In the genomic region with DNA sequence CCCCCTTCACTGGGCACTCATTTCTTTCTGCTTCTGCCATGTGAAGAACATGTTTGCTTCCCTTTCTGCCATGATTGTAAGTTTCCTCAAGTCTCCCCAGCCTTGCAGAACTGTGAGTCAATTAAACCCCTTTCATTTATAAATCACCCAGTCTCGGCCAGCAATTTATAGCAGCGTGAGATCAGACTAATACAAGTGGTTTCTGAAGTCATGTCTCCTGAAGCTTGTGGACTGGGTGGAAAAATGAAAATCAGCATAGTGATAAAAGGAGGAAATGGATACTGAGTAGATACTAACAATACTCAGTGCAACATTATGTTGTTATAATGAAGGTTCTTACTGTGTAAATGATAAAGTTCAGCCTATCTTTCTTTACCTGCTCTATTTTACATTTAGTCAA, we compare ENCODE assay signal across 30 cellular contexts. TPM values are rescaled to one million over a fixed set of nuclear protein-coding genes. Genes with fewer than 3 reads are reported as not detected.
DNase-seq lines count a peak whose midpoint lies in the region; ATAC-seq and TF ChIP-seq lines count a peak whose summit lies in the region.
"Had no signal": no experiment of that assay in that cellular context is flagged by ENCODE, and none has a peak within 500 bp of the region (broad histone marks: within the 10 kb centered on the region; RNA-seq: fewer than 3 reads in every experiment).

No MANE protein-coding gene starts in this region.

- intact Hi-C loops in CD8-positive, alpha-beta T cell (cut with DNase I, micrococcal nuclease), result no loop called here
- intact Hi-C loops in psoas muscle (cut with DNase I), result loop anchor here in 1 of 2 donors (10.0 kb wide), 1 partner anchor 1137 kb away; no protein-coding TSS in a partner anchor

- no peak overlapping the region for H3K4me3 ChIP-seq in CD8-positive, alpha-beta T cell (ENCODE audit: low read depth, low read length)
- no peak overlapping the region for H3K4me3 ChIP-seq in psoas muscle
- H3K4me3 ChIP-seq: body of pancreas, esophagus squamous epithelium, heart right ventricle, lower lobe of right lung, MG63, prostate gland, upper lobe of left lung had no signal

- H3K9me3 ChIP-seq in CD8-positive, alpha-beta T cell (ENCODE audit: low read length), result no peaks in the 10 kb centered on the region
- H3K9me3 ChIP-seq in psoas muscle, result no peaks in the 10 kb centered on the region
- H3K9me3 ChIP-seq: body of pancreas, esophagus squamous epithelium, heart right ventricle, lower lobe of right lung, MG63, prostate gland, upper lobe of left lung had no signal

- H3K27me3 Mint-ChIP-seq in CD8-positive, alpha-beta T cell (ENCODE audit: low read depth), result no peaks in the 10 kb centered on the region
- no peaks in the 10 kb centered on the region for H3K27me3 Mint-ChIP-seq in activated T-helper 17 cell treated with anti-CD3 and anti-CD28 coated beads, Interleukin-2, amount 50 U/mL, for 72 hours
- H3K27me3 Mint-ChIP-seq: naive thymus-derived CD8-positive, alpha-beta T cell had no signal

- no peaks in the 10 kb centered on the region for H3K4me1 ChIP-seq in CD8-positive, alpha-beta T cell (ENCODE audit: insufficient read depth, low read length)
- peaks cover 82% of the 10 kb centered on the region for H3K4me1 ChIP-seq in psoas muscle
- H3K4me1 ChIP-seq: foreskin keratinocyte, prostate gland had no signal

- TF ChIP-seq CTCF in CD8-positive, alpha-beta T cell (IDR thresholded peaks at IDR 0.05), result no peak
- no peak for TF ChIP-seq CTCF in psoas muscle (IDR thresholded peaks at IDR 0.05)

- H3K9me3 Mint-ChIP-seq in CD8-positive, alpha-beta T cell, result no peaks in the 10 kb centered on the region
- no peaks in the 10 kb centered on the region for H3K9me3 Mint-ChIP-seq in activated T-helper 17 cell treated with anti-CD3 and anti-CD28 coated beads, Interleukin-2, amount 50 U/mL, for 72 hours
- H3K9me3 Mint-ChIP-seq: naive thymus-derived CD8-positive, alpha-beta T cell had no signal

- peaks cover 6% of the 10 kb centered on the region for H3K36me3 ChIP-seq in CD8-positive, alpha-beta T cell (ENCODE audit: insufficient read depth, low read length)
- H3K36me3 ChIP-seq in psoas muscle (ENCODE audit: insufficient read depth in 1 of 2, low read depth in 1 of 2), result peaks cover 0 to 6% of the 10 kb centered on the region in 2 donors
- H3K36me3 ChIP-seq: prostate gland had no signal

- no peaks in the 10 kb centered on the region for H3K27me3 ChIP-seq in CD8-positive, alpha-beta T cell (ENCODE audit: insufficient read depth, low read length)
- H3K27me3 ChIP-seq in psoas muscle (ENCODE audit: insufficient read depth in 3 of 3, low read length in 2 of 3), result no peaks in the 10 kb centered on the region
- H3K27me3 ChIP-seq: body of pancreas, esophagus squamous epithelium, foreskin keratinocyte, heart right ventricle, MG63, upper lobe of left lung had no signal

- no peak for DNase-seq in CD8-positive, alpha-beta T cell
- DNase-seq in psoas muscle (no peak), NCI-H146 treated with DMSO at 0.1 percent for 48 hours (lab: John Stamatoyannopoulos, UW; ENCODE audit: unreplicated experiment) (no peak)
- DNase-seq in activated CD8-positive, alpha-beta memory T cell treated with anti-CD3 and anti-CD28 coated beads, Interleukin-2, amount 50 U/mL, for 48 hours, result no peak
- DNase-seq: activated CD4-positive, alpha-beta T cell treated with anti-CD3 and anti-CD28 coated beads for 48 hours; activated CD8-positive, alpha-beta memory T cell treated with anti-CD3 and anti-CD28 coated beads for 24 hours; activated gamma-delta T cell; body of pancreas; C1 segment of cervical spinal cord; DMS79; esophagus squamous epithelium; foreskin keratinocyte; H7; heart right ventricle; KG1; lower lobe of right lung; MG63; naive thymus-derived CD8-positive, alpha-beta T cell; NCI-H1436; NCI-H446; NCI-H774; nucleus accumbens; SHP77 treated with DMSO at 0.1 percent for 48 hours; stimulated activated CD4-positive, alpha-beta T cell treated with anti-CD3 and anti-CD28 coated beads, Interleukin-4, amount 100 ng/mL, for 1 hour; upper lobe of left lung; WERI-Rb-1 had no signal

- POLR2A ChIA-PET in CD8-positive, alpha-beta T cell (lab: Charles Lee), result interaction anchor here (1.1 kb wide), 1 partner anchor 154 kb away, joined by 3 read pairs; a partner anchor contains a TSS

- H3K4me3 Mint-ChIP-seq in CD8-positive, alpha-beta T cell, result no peak overlapping the region
- H3K4me3 Mint-ChIP-seq in activated T-helper 17 cell treated with anti-CD3 and anti-CD28 coated beads, Interleukin-2, amount 50 U/mL, for 72 hours, result no peak overlapping the region
- H3K4me3 Mint-ChIP-seq: naive thymus-derived CD8-positive, alpha-beta T cell had no signal

- peak overlapping the region; percentile 28 for H3K27ac Mint-ChIP-seq in CD8-positive, alpha-beta T cell
- H3K27ac Mint-ChIP-seq in activated T-helper 17 cell treated with anti-CD3 and anti-CD28 coated beads, Interleukin-2, amount 50 U/mL, for 72 hours, result peak overlapping the region; percentile 15

- H3K27ac ChIP-seq in CD8-positive, alpha-beta T cell (ENCODE audit: low read depth, low read length), result no peak overlapping the region
- peak overlapping the region; percentile 17 for H3K27ac ChIP-seq in psoas muscle
- H3K27ac ChIP-seq: body of pancreas, foreskin keratinocyte, lower lobe of right lung, prostate gland, upper lobe of left lung, WERI-Rb-1 had no signal

- peaks cover 65% of the 10 kb centered on the region for H3K36me3 Mint-ChIP-seq in CD8-positive, alpha-beta T cell
- H3K36me3 Mint-ChIP-seq in activated T-helper 17 cell treated with anti-CD3 and anti-CD28 coated beads, Interleukin-2, amount 50 U/mL, for 72 hours (ENCODE audit: low read depth), result peaks cover 65% of the 10 kb centered on the region

- no peak for ATAC-seq in CD8-positive, alpha-beta T cell
- ATAC-seq in GM18858 (IDR thresholded peaks at IDR 0.05; ENCODE audit: unreplicated experiment), result peak; percentile 34
- ATAC-seq in activated T-helper 17 cell treated with anti-CD3 and anti-CD28 coated beads, Interleukin-2, amount 50 U/mL, for 72 hours (replicated peaks), result no peak
- ATAC-seq in psoas muscle, result no peak
- no peak for ATAC-seq in GM21381 (IDR thresholded peaks at IDR 0.05; ENCODE audit: unreplicated experiment)
- ATAC-seq: body of pancreas; foreskin keratinocyte; lower lobe of right lung; naive thymus-derived CD8-positive, alpha-beta T cell had no signal

- 56 to 80% (median 63%) methylated on average over 2 of the region's 2 CpGs for WGBS in psoas muscle, 3 donors

- H3K4me1 Mint-ChIP-seq in CD8-positive, alpha-beta T cell (ENCODE audit: low read depth), result peaks cover 30% of the 10 kb centered on the region
- H3K4me1 Mint-ChIP-seq in activated T-helper 17 cell treated with anti-CD3 and anti-CD28 coated beads, Interleukin-2, amount 50 U/mL, for 72 hours, result peaks cover 6% of the 10 kb centered on the region

- CTCF ChIA-PET in CD8-positive, alpha-beta T cell (lab: Charles Lee), result no interaction called here

RNA-seq across cellular contexts. Expression of a gene that starts 35.1 kb away (rescaled TPM):
- 10 to 100 TPM; 19.4 to 20.2 TPM for total RNA-seq in CD8-positive, alpha-beta T cell
- 10 to 100 TPM; 87.5 to 97.2 TPM for total RNA-seq in activated T-helper 17 cell treated with anti-CD3 and anti-CD28 coated beads, Interleukin-2, amount 50 U/mL, for 72 hours
- 100 to 1,000 TPM; 216 to 442 (median 312) TPM for total RNA-seq in psoas muscle
- polyA plus RNA-seq in psoas muscle, result 100 to 1,000 TPM; 108 to 171 (median 123) TPM

Comparison
In these comparisons a context has a peak if more than half of its experiments do, and no peak if none do; other contexts are left out.
1. RNA of a gene that starts 35.1 kb away (total RNA-seq): 216 to 442 TPM in psoas muscle and 87.5 to 97.2 TPM in activated T-helper 17 cell treated with anti-CD3 and anti-CD28 coated beads, Interleukin-2, amount 50 U/mL, for 72 hours; 19.4 to 20.2 TPM in CD8-positive, alpha-beta T cell; every median in the first group is over 4 times any median in the second.